11 cellular contexts compared by ENCODE assay signal in the genomic region with DNA sequence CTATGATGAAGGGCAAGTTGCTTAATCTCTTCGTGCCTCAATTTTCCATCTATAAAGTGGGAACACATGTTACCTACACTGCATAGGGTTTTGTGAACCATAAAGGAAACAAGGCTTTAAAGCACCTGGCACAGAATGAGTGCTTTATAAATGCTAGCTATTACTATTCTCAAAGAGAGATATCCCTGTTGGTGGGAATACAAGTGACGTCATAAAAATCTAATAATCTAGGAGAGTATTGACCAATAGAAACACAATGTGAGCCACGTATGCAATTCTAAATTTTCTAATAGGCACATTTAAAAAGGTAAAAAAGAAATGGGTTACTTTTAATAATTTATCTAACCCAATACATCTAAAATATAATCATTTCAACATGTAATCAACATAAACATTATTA.
"Had no signal": no experiment of that assay in that cellular context is flagged by ENCODE, and none has a peak within 500 bp of the region (broad histone marks: within the 10 kb centered on the region; RNA-seq: fewer than 3 reads in every experiment).

No MANE protein-coding gene starts in this region.

- H3K4me1 ChIP-seq: HAP-1 had no signal

- H3K27ac ChIP-seq: GM23248 had no signal

- DNase-seq: GM23248, GOT3, H7, H9, HCEC 1CT, HFFc6 had no signal

- H3K9ac ChIP-seq: GM23248 had no signal

- H3K9me3 ChIP-seq: HAP-1 had no signal

- H2AFZ ChIP-seq: GM23248, GM23338 had no signal

- H3K4me2 ChIP-seq: GM23338 had no signal

- FAIRE-seq: H1, H54 had no signal

- H3K36me3 ChIP-seq: HAP-1 had no signal

- ATAC-seq: GM23338, HCT116 had no signal

- H3K4me3 ChIP-seq: GM23248, GM23338, HAP-1 had no signal
